8 cellular contexts compared by ENCODE assay signal in the genomic region with DNA sequence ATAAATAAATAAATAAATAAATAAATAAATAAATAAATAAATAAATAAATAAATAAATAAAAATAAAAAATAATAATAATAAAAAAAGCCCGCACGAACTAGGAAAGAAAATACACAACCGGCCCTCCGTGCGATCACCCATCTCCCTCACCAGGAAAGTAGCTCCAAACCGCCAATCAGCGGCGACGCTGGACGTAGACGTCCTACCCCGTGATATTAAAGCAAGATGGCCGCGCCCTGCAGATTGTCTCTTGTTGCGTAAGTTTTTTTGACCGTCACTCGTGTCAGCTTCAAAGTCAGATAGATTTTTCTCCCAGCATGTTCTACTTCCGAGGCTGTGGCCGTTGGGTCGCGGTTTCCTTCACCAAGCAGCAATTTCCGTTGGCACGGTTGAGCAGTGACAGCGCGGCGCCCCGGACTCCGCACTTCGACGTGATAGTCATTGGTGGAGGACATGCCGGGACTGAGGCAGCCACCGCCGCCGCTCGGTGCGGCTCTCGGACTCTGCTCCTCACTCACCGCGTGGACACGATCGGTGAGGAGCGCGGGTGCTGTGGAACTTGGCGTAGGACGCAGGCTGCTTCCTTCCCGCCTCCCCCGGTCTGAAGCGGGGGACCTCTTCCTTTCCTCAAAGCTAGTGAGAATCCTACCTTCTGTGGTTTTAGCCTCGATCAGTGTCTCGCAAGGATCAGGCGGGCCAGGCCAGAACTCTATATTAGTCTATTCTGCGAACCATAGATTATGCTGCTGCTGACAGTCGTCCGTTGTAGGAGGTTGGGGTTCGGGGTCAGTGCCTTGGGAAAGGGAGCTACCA. TPM values are rescaled to one million over a fixed set of nuclear protein-coding genes. Genes with fewer than 3 reads are reported as not detected.
A peak's percentile ranks its signal among the peaks of the same experiment; 100 is the strongest.
DNase-seq lines count a peak whose midpoint lies in the region; ATAC-seq and TF ChIP-seq lines count a peak whose summit lies in the region.

TSS of gene MTO1 (plus strand) at position 201 of the 814 bp plus-strand sequence. CDS start at position 319, 118 bp downstream.

- ATAC-seq in GM19324 (IDR thresholded peaks at IDR 0.05; ENCODE audit: low FRiP score, unreplicated experiment) (peak; percentile 84), HG03469 (IDR thresholded peaks at IDR 0.05; ENCODE audit: unreplicated experiment) (peak; percentile 88), left lung (peak; percentile 99)

- TF ChIP-seq CTCF in left lung (IDR thresholded peaks at IDR 0.05) = peak in 1 of 2 donors; percentile 13

- peaks cover 47% of the 10 kb centered on the region for H3K4me1 ChIP-seq in BLaER1
- H3K4me1 ChIP-seq in left lung = peaks cover 7 to 41% of the 10 kb centered on the region in 2 donors

- intact Hi-C loops in left lung (cut with DNase I) = no loop called here

- H3K27ac ChIP-seq in BLaER1 = peak within 1 kb of the TSS; percentile 99
- peak within 1 kb of the TSS; percentile 94 for H3K27ac ChIP-seq in left lung

- peak within 1 kb of the TSS; percentile 91 for H3K4me3 ChIP-seq in BLaER1
- peak within 1 kb of the TSS; percentile 80 to 89 for H3K4me3 ChIP-seq in left lung

- H4K20me1 ChIP-seq in BLaER1 = peaks cover 5% of the 10 kb centered on the region; the same call in 1 of the 2 replicates

- peak within 1 kb of the TSS; percentile 88 for H3K4me2 ChIP-seq in BLaER1

- H3K9ac ChIP-seq in BLaER1 = peak within 1 kb of the TSS; percentile 98

- peaks cover 27% of the 10 kb centered on the region for H3K36me3 ChIP-seq in BLaER1
- H3K36me3 ChIP-seq in left lung = peaks cover 0 to 12% of the 10 kb centered on the region in 2 donors

- H3K27me3 ChIP-seq in BLaER1 (no peaks in the 10 kb centered on the region), left lung (no peaks in the 10 kb centered on the region)

- no peaks in the 10 kb centered on the region for H3K9me3 ChIP-seq in BLaER1
- no peaks in the 10 kb centered on the region for H3K9me3 ChIP-seq in left lung

- DNase-seq in NCI-H526 treated with DMSO at 0.1 percent for 48 hours (lab: John Stamatoyannopoulos, UW) = peak; percentile 86
- DNase-seq in activated CD4-positive, alpha-beta T cell treated with anti-CD3 and anti-CD28 coated beads, Interleukin-2, amount 50 U/mL, for 1 hour = peak; percentile 80
- peak; percentile 96 for DNase-seq in dedifferentiated amniotic fluid mesenchymal stem cell (ENCODE audit: extremely low spot score)
- peak; percentile 94 to 96 for DNase-seq in left lung
- peak; percentile 69 for DNase-seq in stimulated activated CD4-positive, alpha-beta T cell treated with anti-CD3 and anti-CD28 coated beads, Interleukin-2, amount 100 ng/mL, for 48 hours

RNA-seq across cellular contexts. Expression of gene MTO1, which starts in this region (rescaled TPM):
- 10 to 100 TPM; 18.9 to 27.3 TPM for total RNA-seq in left lung

Comparison
In these comparisons a context has a peak if more than half of its experiments do, and no peak if none do; other contexts are left out.
1. Peak in every context shown above with its lines: DNase-seq, ATAC-seq, H3K4me3 ChIP-seq and H3K27ac ChIP-seq.